10 cellular contexts compared by ENCODE assay signal in the genomic region with DNA sequence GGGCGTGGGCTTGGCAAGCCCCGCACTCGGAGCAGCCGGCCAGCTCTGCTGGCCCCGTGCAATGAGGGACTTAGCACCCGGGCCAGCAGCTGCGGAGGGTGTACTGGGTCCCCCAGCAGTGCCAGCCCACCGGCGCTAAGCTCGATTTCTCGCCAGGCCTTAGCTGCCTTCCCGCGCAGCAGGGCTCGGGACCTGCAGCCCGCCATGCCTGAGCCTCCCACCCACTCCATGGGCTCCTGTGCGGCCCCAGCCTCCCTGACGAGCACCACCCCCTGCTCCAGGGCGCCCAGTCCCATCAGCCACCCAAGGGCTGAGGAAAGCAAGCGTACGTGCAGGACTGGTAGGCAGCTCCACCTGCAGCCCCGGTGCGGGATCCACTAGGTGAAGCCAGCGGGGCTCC. TPM values are rescaled to one million over a fixed set of nuclear protein-coding genes. Genes with fewer than 3 reads are reported as not detected.
A peak's percentile ranks its signal among the peaks of the same experiment; 100 is the strongest.
DNase-seq lines count a peak whose midpoint lies in the region; ATAC-seq, FAIRE-seq and TF ChIP-seq lines count a peak whose summit lies in the region.
"Not testable (repeated sequence)": the region's sequence is repeated elsewhere in the genome, so short reads cannot be mapped to it uniquely, and the experiment has no call there.
"Had no signal": no experiment of that assay in that cellular context is flagged by ENCODE, and none has a peak within 500 bp of the region (broad histone marks: within the 10 kb centered on the region; RNA-seq: fewer than 3 reads in every experiment).

No MANE protein-coding gene starts in this region.

- CTCF ChIA-PET in HepG2 (lab: Yijun Ruan, JAX; ENCODE audit: low intra/inter-chr PET ratio, low total read pairs): not testable (repeated sequence)

- FAIRE-seq in HepG2 (lab: Jason Lieb, UNC): not testable (repeated sequence)

- H3K4me3 ChIP-seq in left ventricle myocardium inferior; HepG2 (replicated peaks in 1 of 3; ENCODE audit: insufficient read depth in 1 of 3, low read depth in 2 of 3, low read length in 3 of 3); gastrocnemius medialis; upper lobe of right lung: not testable (repeated sequence)

- ATAC-seq in Right ventricle myocardium inferior; HepG2; natural killer cell treated with Interleukin-12 subunit alpha and Interleukin-12 subunit beta and Interleukin-15 and Interleukin-18, amount 100 ng/mL, for 72 hours; gastrocnemius medialis; upper lobe of right lung: not testable (repeated sequence)

- H3K36me3 ChIP-seq in left ventricle myocardium inferior: peaks cover 22% of the 10 kb centered on the region
- peaks cover 15 to 43% of the 10 kb centered on the region in 2 experiments; a peak in 4 of 5 replicates for H3K36me3 ChIP-seq in HepG2 (replicated peaks in 1 of 2; ENCODE audit: control insufficient read depth in 1 of 2, insufficient read depth in 2 of 2, low read length in 2 of 2)
- peaks cover 0 to 11% of the 10 kb centered on the region in 2 donors for H3K36me3 ChIP-seq in gastrocnemius medialis
- peaks cover 13% of the 10 kb centered on the region for H3K36me3 ChIP-seq in upper lobe of right lung

- not testable (repeated sequence) for TF ChIP-seq RAD21 in HepG2 (CRISPR knock-in tag; IDR thresholded peaks at IDR 0.05)

- not testable (repeated sequence) for H4K20me1 ChIP-seq in HepG2 (ENCODE audit: insufficient read depth, low read length)

- in situ Hi-C loops in HepG2 (cut with HindIII; ENCODE audit: extremely low pct_ligation_motif_present, low pct_unique_long_range_greater_than_20kb); gastrocnemius medialis (cut with MboI; ENCODE audit: low sequenced_read_pairs in 4 of 4): not testable (repeated sequence)

- H3K27me3 Mint-ChIP-seq in activated T-cell treated with anti-CD3 and anti-CD28 coated beads, Interleukin-2, amount 50 U/mL, for 24 hours; chondrocyte (ENCODE audit: low read depth); natural killer cell treated with Interleukin-12 subunit alpha and Interleukin-12 subunit beta and Interleukin-15 and Interleukin-18, amount 100 ng/mL, for 72 hours: not testable (repeated sequence)

- H3K79me2 ChIP-seq in HepG2 (ENCODE audit: insufficient read depth, low read length): peaks cover 32% of the 10 kb centered on the region

- peak overlapping the region; percentile 69 for H3K27ac Mint-ChIP-seq in activated T-cell treated with anti-CD3 and anti-CD28 coated beads, Interleukin-2, amount 50 U/mL, for 24 hours
- H3K27ac Mint-ChIP-seq in chondrocyte (ENCODE audit: unreplicated experiment); natural killer cell treated with Interleukin-12 subunit alpha and Interleukin-12 subunit beta and Interleukin-15 and Interleukin-18, amount 100 ng/mL, for 72 hours: not testable (repeated sequence)

- intact Hi-C loops in Right ventricle myocardium inferior (cut with DNase I); left ventricle myocardium inferior (cut with micrococcal nuclease); HepG2 (cut with micrococcal nuclease; ENCODE audit: unreplicated experiment); gastrocnemius medialis (cut with DNase I; ENCODE audit: low total_unique reads); upper lobe of right lung (cut with DNase I): not testable (repeated sequence)

- H3K27ac ChIP-seq in left ventricle myocardium inferior (replicated peaks) (peak overlapping the region; percentile 70), gastrocnemius medialis (peak overlapping the region in 3 of 4 donors; percentile 21 to 39 (median 36))
- not testable (repeated sequence) for H3K27ac ChIP-seq in HepG2 (ENCODE audit: extremely low read length, insufficient read depth, low read length); upper lobe of right lung

- H3K36me3 Mint-ChIP-seq in activated T-cell treated with anti-CD3 and anti-CD28 coated beads, Interleukin-2, amount 50 U/mL, for 24 hours (ENCODE audit: low read depth): peaks cover 83% of the 10 kb centered on the region
- not testable (repeated sequence) for H3K36me3 Mint-ChIP-seq in chondrocyte (ENCODE audit: low read depth); natural killer cell treated with Interleukin-12 subunit alpha and Interleukin-12 subunit beta and Interleukin-15 and Interleukin-18, amount 100 ng/mL, for 72 hours

- H3K4me2 ChIP-seq in HepG2 (ENCODE audit: low read depth, low read length): not testable (repeated sequence)

- H3K4me3 Mint-ChIP-seq in activated T-cell treated with anti-CD3 and anti-CD28 coated beads, Interleukin-2, amount 50 U/mL, for 24 hours; chondrocyte (ENCODE audit: unreplicated experiment); natural killer cell treated with Interleukin-12 subunit alpha and Interleukin-12 subunit beta and Interleukin-15 and Interleukin-18, amount 100 ng/mL, for 72 hours: not testable (repeated sequence)

- DNase-seq in activated T-cell treated with anti-CD3 and anti-CD28 coated beads, Interleukin-2, amount 50 U/mL, for 24 hours; left ventricle myocardium inferior; HepG2 (ENCODE audit: low spot score); gastrocnemius medialis: not testable (repeated sequence)
- DNase-seq in chondrocyte (ENCODE audit: low spot score) (peak; percentile 65), Right ventricle myocardium inferior (ENCODE audit: missing footprints) (peak; percentile 17), upper lobe of right lung (peak; percentile 52)
- DNase-seq in natural killer cell treated with Interleukin-12 subunit alpha and Interleukin-12 subunit beta and Interleukin-15 and Interleukin-18, amount 100 ng/mL, for 72 hours (ENCODE audit: low spot score): peak; percentile 58

- 100% methylated on average over 12 of the region's 23 CpGs for WGBS in HepG2 (ENCODE audit: low lambda C conversion rate)

- TF ChIP-seq POLR2A in HepG2 (IDR thresholded peaks at IDR 0.05; ENCODE audit: insufficient read depth in 1 of 2, low read depth in 2 of 2, low read length in 2 of 2); gastrocnemius medialis (IDR thresholded peaks at IDR 0.05): not testable (repeated sequence)

- H2AFZ ChIP-seq in HepG2 (ENCODE audit: low read length): not testable (repeated sequence)

- TF ChIP-seq EP300 in HepG2 (IDR thresholded peaks at IDR 0.05; ENCODE audit: low read depth in 2 of 2, low read length in 2 of 2); HepG2 (CRISPR knock-in tag; IDR thresholded peaks at IDR 0.05; ENCODE audit: borderline replicate concordance): not testable (repeated sequence)

- H3K9ac ChIP-seq in HepG2 (ENCODE audit: insufficient read depth, low read depth, low read length): not testable (repeated sequence)

- not testable (repeated sequence) for BruUV-seq in HepG2 (replicated peaks; lab: Mats Ljungman, UMichigan)

- not testable (repeated sequence) for TF ChIP-seq CTCF in chondrocyte (IDR thresholded peaks at IDR 0.05); left ventricle myocardium inferior (IDR thresholded peaks at IDR 0.05; ENCODE audit: borderline replicate concordance); HepG2 (CRISPR knock-in tag; IDR thresholded peaks at IDR 0.05); gastrocnemius medialis (IDR thresholded peaks at IDR 0.05 in 4 of 5, conservative IDR thresholded peaks at IDR 0.05 in 1 of 5); upper lobe of right lung (IDR thresholded peaks at IDR 0.05)

- H3K4me1 Mint-ChIP-seq in activated T-cell treated with anti-CD3 and anti-CD28 coated beads, Interleukin-2, amount 50 U/mL, for 24 hours (ENCODE audit: low read depth): peaks cover 56% of the 10 kb centered on the region
- not testable (repeated sequence) for H3K4me1 Mint-ChIP-seq in chondrocyte (ENCODE audit: low read depth)
- H3K4me1 Mint-ChIP-seq in natural killer cell treated with Interleukin-12 subunit alpha and Interleukin-12 subunit beta and Interleukin-15 and Interleukin-18, amount 100 ng/mL, for 72 hours (ENCODE audit: low read depth in 2 of 2): peaks cover 11 to 32% of the 10 kb centered on the region in 2 donors

- H3K27me3 ChIP-seq in left ventricle myocardium inferior (ENCODE audit: low read depth); HepG2 (ENCODE audit: control insufficient read depth in 1 of 2, insufficient read depth in 2 of 2, low read length in 2 of 2); gastrocnemius medialis; upper lobe of right lung: not testable (repeated sequence)

- not testable (repeated sequence) for H3K9me3 ChIP-seq in left ventricle myocardium inferior (replicated peaks); HepG2 (ENCODE audit: low read length); gastrocnemius medialis; upper lobe of right lung

- POLR2A ChIA-PET in HepG2 (lab: Yijun Ruan, JAX): interaction anchor here (1.2 kb wide), 1 partner anchor 10 kb away, joined by 8 read pairs; the partner anchor contains the start of gene RASD1

- peaks cover 78% of the 10 kb centered on the region for H3K4me1 ChIP-seq in left ventricle myocardium inferior
- H3K4me1 ChIP-seq in HepG2 (ENCODE audit: insufficient read depth, low read length): peaks cover 38% of the 10 kb centered on the region
- peaks cover 31 to 49% of the 10 kb centered on the region in 2 donors for H3K4me1 ChIP-seq in gastrocnemius medialis
- not testable (repeated sequence) for H3K4me1 ChIP-seq in upper lobe of right lung

- not testable (repeated sequence) for H3K9me3 Mint-ChIP-seq in activated T-cell treated with anti-CD3 and anti-CD28 coated beads, Interleukin-2, amount 50 U/mL, for 24 hours; chondrocyte (ENCODE audit: low read depth); natural killer cell treated with Interleukin-12 subunit alpha and Interleukin-12 subunit beta and Interleukin-15 and Interleukin-18, amount 100 ng/mL, for 72 hours

RNA-seq across cellular contexts. Expression of gene MED9, which starts 9.6 kb away (rescaled TPM):
- total RNA-seq in chondrocyte: 6.7 to 7.9 TPM (median 7.9 TPM) in 3 replicates
- 40.4 TPM for total RNA-seq in Right ventricle myocardium inferior
- 34.1 TPM for total RNA-seq in left ventricle myocardium inferior
- 11.7 and 15.1 TPM in 2 replicates for total RNA-seq in HepG2 (2016; rRNA removed; fragmentation: Illumina TruSeq; extraction: Trizol)
- 4.0 and 4.2 TPM in 2 replicates for total RNA-seq in HepG2 (2016; cell fraction: cytosol; rRNA removed; fragmentation: Illumina TruSeq; extraction: Trizol; ENCODE audit: low read depth)
- 11.7 and 14.4 TPM in 2 replicates for total RNA-seq in HepG2 (2016; cell fraction: insoluble cytoplasmic fraction; rRNA removed; fragmentation: Illumina TruSeq; extraction: Trizol)
- 9.8 and 10.7 TPM in 2 replicates for total RNA-seq in HepG2 (2016; cell fraction: membrane; rRNA removed; fragmentation: Illumina TruSeq; extraction: Trizol)
- total RNA-seq in HepG2 (2016; cell fraction: nucleus; rRNA removed; fragmentation: Illumina TruSeq; extraction: Trizol): 10.8 and 11.7 TPM in 2 replicates
- 11.9 and 14.4 TPM in 2 replicates for polyA plus RNA-seq in HepG2 (2011; rRNA removed)
- polyA plus RNA-seq in HepG2 (2011; cell fraction: cytosol; rRNA removed): 18.3 and 21.5 TPM in 2 replicates
- 15.4 and 17.5 TPM in 2 replicates for polyA plus RNA-seq in HepG2 (2011; cell fraction: nucleus; rRNA removed)
- 9.2 and 11.4 TPM in 2 replicates for polyA plus RNA-seq in HepG2 (2012)
- polyA plus RNA-seq in HepG2 (2016; cell fraction: cytosol; fragmentation: Illumina TruSeq; extraction: Trizol; ENCODE audit: low read depth): 3.0 and 3.1 TPM in 2 replicates
- polyA plus RNA-seq in HepG2 (2016; cell fraction: insoluble cytoplasmic fraction; fragmentation: Illumina TruSeq; extraction: Trizol; ENCODE audit: low read depth): 11.2 and 12.0 TPM in 2 replicates
- polyA plus RNA-seq in HepG2 (2016; cell fraction: membrane; fragmentation: Illumina TruSeq; extraction: Trizol; ENCODE audit: low read depth): 6.4 and 7.0 TPM in 2 replicates
- polyA plus RNA-seq in HepG2 (2016; cell fraction: nucleus; fragmentation: Illumina TruSeq; extraction: Trizol; ENCODE audit: insufficient read depth, low read depth): 11.4 and 12.6 TPM in 2 replicates
- 21.1 and 25.1 TPM in 2 replicates for polyA minus RNA-seq in HepG2 (2011; rRNA and poly(A)+ RNA removed; ENCODE audit: low replicate concordance)
- 9.8 and 9.9 TPM in 2 replicates for polyA minus RNA-seq in HepG2 (2011; cell fraction: cytosol; rRNA and poly(A)+ RNA removed)
- polyA minus RNA-seq in HepG2 (2011; cell fraction: nucleus; rRNA and poly(A)+ RNA removed): 24.2 and 25.4 TPM in 2 replicates
- 10 to 100 TPM; 11.3 to 18.2 TPM for total RNA-seq in natural killer cell treated with Interleukin-12 subunit alpha and Interleukin-12 subunit beta and Interleukin-15 and Interleukin-18, amount 100 ng/mL, for 72 hours
- 10 to 100 TPM; 20.4 to 33.7 (median 27.7) TPM for total RNA-seq in gastrocnemius medialis
- 13.8 TPM for total RNA-seq in upper lobe of right lung

RNA-seq across cellular contexts. Expression of gene RASD1, which starts 9.8 kb away (rescaled TPM):
- total RNA-seq in chondrocyte: 0.31 to 0.72 TPM (median 0.42 TPM) in 3 replicates
- total RNA-seq in Right ventricle myocardium inferior: 45.3 TPM
- 25.4 TPM for total RNA-seq in left ventricle myocardium inferior
- total RNA-seq in HepG2 (2016; rRNA removed; fragmentation: Illumina TruSeq; extraction: Trizol): 1.4 and 1.6 TPM in 2 replicates
- total RNA-seq in HepG2 (2016; cell fraction: cytosol; rRNA removed; fragmentation: Illumina TruSeq; extraction: Trizol; ENCODE audit: low read depth): 0.71 and 0.91 TPM in 2 replicates
- 1.4 and 1.9 TPM in 2 replicates for total RNA-seq in HepG2 (2016; cell fraction: insoluble cytoplasmic fraction; rRNA removed; fragmentation: Illumina TruSeq; extraction: Trizol)
- total RNA-seq in HepG2 (2016; cell fraction: membrane; rRNA removed; fragmentation: Illumina TruSeq; extraction: Trizol): 1.5 and 1.7 TPM in 2 replicates
- 0.99 and 1.1 TPM in 2 replicates for total RNA-seq in HepG2 (2016; cell fraction: nucleus; rRNA removed; fragmentation: Illumina TruSeq; extraction: Trizol)
- polyA plus RNA-seq in HepG2 (2011; rRNA removed): 4.2 and 8.9 TPM in 2 replicates
- 4.3 and 4.7 TPM in 2 replicates for polyA plus RNA-seq in HepG2 (2011; cell fraction: cytosol; rRNA removed)
- 6.6 and 7.6 TPM in 2 replicates for polyA plus RNA-seq in HepG2 (2011; cell fraction: nucleus; rRNA removed)
- polyA plus RNA-seq in HepG2 (2012): 2.1 and 6.2 TPM in 2 replicates
- 0.32 and 0.38 TPM in 2 replicates for polyA plus RNA-seq in HepG2 (2016; cell fraction: cytosol; fragmentation: Illumina TruSeq; extraction: Trizol; ENCODE audit: low read depth)
- 1.7 and 1.8 TPM in 2 replicates for polyA plus RNA-seq in HepG2 (2016; cell fraction: insoluble cytoplasmic fraction; fragmentation: Illumina TruSeq; extraction: Trizol; ENCODE audit: low read depth)
- polyA plus RNA-seq in HepG2 (2016; cell fraction: membrane; fragmentation: Illumina TruSeq; extraction: Trizol; ENCODE audit: low read depth): 0.63 and 0.72 TPM in 2 replicates
- 2.7 and 3.4 TPM in 2 replicates for polyA plus RNA-seq in HepG2 (2016; cell fraction: nucleus; fragmentation: Illumina TruSeq; extraction: Trizol; ENCODE audit: insufficient read depth, low read depth)
- 3.9 and 12.1 TPM in 2 replicates for polyA minus RNA-seq in HepG2 (2011; rRNA and poly(A)+ RNA removed; ENCODE audit: low replicate concordance)
- 6.2 and 6.6 TPM in 2 replicates for polyA minus RNA-seq in HepG2 (2011; cell fraction: cytosol; rRNA and poly(A)+ RNA removed)
- 1.7 and 3.1 TPM in 2 replicates for polyA minus RNA-seq in HepG2 (2011; cell fraction: nucleus; rRNA and poly(A)+ RNA removed)
- total RNA-seq in natural killer cell treated with Interleukin-12 subunit alpha and Interleukin-12 subunit beta and Interleukin-15 and Interleukin-18, amount 100 ng/mL, for 72 hours: 1 to 10 TPM; 3.3 to 4.2 TPM
- 100 to 1,000 TPM in 2 of 4 donors, 10 to 100 TPM in 2; 61.3 to 264 (median 102) TPM for total RNA-seq in gastrocnemius medialis
- 39.2 TPM for total RNA-seq in upper lobe of right lung
- total RNA-seq: A172, Calu3 had no signal
